In the genomic region with DNA sequence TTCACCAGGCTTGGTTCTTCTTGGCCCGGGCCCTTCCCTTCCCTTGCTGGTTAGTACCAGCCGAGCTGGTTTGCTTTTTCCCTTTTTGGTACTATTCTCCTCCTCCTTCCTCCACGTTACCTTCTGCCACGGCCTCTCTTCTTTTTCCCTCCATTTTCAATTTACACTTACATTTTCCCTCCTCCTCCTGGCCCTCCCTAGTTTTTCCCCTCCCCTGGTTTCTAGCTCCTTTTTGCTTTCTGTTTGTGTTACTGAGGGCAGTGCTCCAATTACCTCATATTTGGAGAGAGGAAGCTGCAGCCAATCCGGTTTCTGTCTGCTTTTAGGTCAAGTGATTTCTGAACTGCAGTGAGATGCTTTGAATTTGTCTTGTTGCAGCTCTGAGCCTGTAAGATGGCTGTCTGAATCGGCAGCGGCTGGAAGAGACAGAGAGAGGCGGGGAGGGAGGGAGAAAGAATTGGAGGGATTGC, we compare ENCODE assay signal across 8 cellular contexts.
DNase-seq lines count a peak whose midpoint lies in the region; ATAC-seq and TF ChIP-seq lines count a peak whose summit lies in the region.

No MANE protein-coding gene starts in this region.

- peak overlapping the region; percentile 69 for H3K4me3 ChIP-seq in MM.1S (ENCODE audit: low read length)

- peaks cover 65% of the 10 kb centered on the region for H3F3A ChIP-seq in MM.1S (ENCODE audit: insufficient read depth, low read length)

- no peaks in the 10 kb centered on the region for H3K9me2 ChIP-seq in MM.1S (replicated peaks; ENCODE audit: insufficient read depth, low read length)

- H3K36me3 ChIP-seq in MM.1S (replicated peaks; ENCODE audit: insufficient read depth, low read length) = no peaks in the 10 kb centered on the region

- H3K27me3 ChIP-seq in MM.1S (replicated peaks; ENCODE audit: insufficient read depth, low read length) = no peaks in the 10 kb centered on the region

- H3K4me1 Mint-ChIP-seq in activated B cell treated with CpG ODN at 0.5 μM for 24 hours (peaks cover 65% of the 10 kb centered on the region), natural killer cell (peaks cover 88 to 89% of the 10 kb centered on the region in 2 donors)

- CTCF ChIA-PET in activated B cell treated with CpG ODN at 0.5 μM for 24 hours (lab: Charles Lee) = interaction anchor here (1.0 to 5.6 kb wide), 6 partner anchors 10 to 169 kb away, joined by 3 to 40 read pairs (median 12); no protein-coding TSS in a partner anchor

- H3K4me3 Mint-ChIP-seq in activated B cell treated with CpG ODN at 0.5 μM for 24 hours = peak overlapping the region; percentile 82
- no peak overlapping the region for H3K4me3 Mint-ChIP-seq in natural killer cell

- POLR2A ChIA-PET in activated B cell treated with CpG ODN at 0.5 μM for 24 hours (lab: Charles Lee) = interaction anchor here (0.8 to 2.2 kb wide), 2 partner anchors 53 to 75 kb away, joined by 3 to 10 read pairs; no protein-coding TSS in a partner anchor

- H3K36me3 Mint-ChIP-seq in activated B cell treated with CpG ODN at 0.5 μM for 24 hours (ENCODE audit: low read depth) (peaks cover 4% of the 10 kb centered on the region), natural killer cell (no peaks in the 10 kb centered on the region)

- peak overlapping the region; percentile 85 for H3K4me2 ChIP-seq in MM.1S (ENCODE audit: low read depth, low read length)

- H3K9me3 Mint-ChIP-seq in activated B cell treated with CpG ODN at 0.5 μM for 24 hours (no peaks in the 10 kb centered on the region), natural killer cell (no peaks in the 10 kb centered on the region)

- H3K4me1 ChIP-seq in MM.1S (ENCODE audit: low read length) = peaks cover 76% of the 10 kb centered on the region

- H3K27me3 Mint-ChIP-seq in activated B cell treated with CpG ODN at 0.5 μM for 24 hours (no peaks in the 10 kb centered on the region), natural killer cell (ENCODE audit: low read depth in 2 of 2) (no peaks in the 10 kb centered on the region)

- H3K27ac Mint-ChIP-seq in activated B cell treated with CpG ODN at 0.5 μM for 24 hours = peak overlapping the region; percentile 84
- peak overlapping the region; percentile 87 to 90 for H3K27ac Mint-ChIP-seq in natural killer cell

- peak overlapping the region; percentile 48; the same call in 1 of the 2 replicates for H3K9ac ChIP-seq in MM.1S (ENCODE audit: low read length)

- H3K27ac ChIP-seq in MM.1S (ENCODE audit: low read length) = peak overlapping the region; percentile 90

- peaks cover 15% of the 10 kb centered on the region; the same call in 1 of the 2 replicates for H4K20me1 ChIP-seq in MM.1S (ENCODE audit: insufficient read depth, low read length)

- TF ChIP-seq CTCF in MM.1S (IDR thresholded peaks at IDR 0.05; ENCODE audit: low read length) = no peak
- no peak for TF ChIP-seq CTCF in activated B cell treated with CpG ODN at 0.5 μM for 24 hours (IDR thresholded peaks at IDR 0.05)
- no peak for TF ChIP-seq CTCF in natural killer cell (IDR thresholded peaks at IDR 0.05)

- no peak for ATAC-seq in activated B cell treated with CpG ODN at 0.5 μM for 24 hours (ENCODE audit: low read depth)
- ATAC-seq in natural killer cell = peak; percentile 40 to 62 (median 45)
- ATAC-seq in HG03135 (IDR thresholded peaks at IDR 0.05; ENCODE audit: unreplicated experiment) = no peak
- no peak for ATAC-seq in HG03469 (IDR thresholded peaks at IDR 0.05; ENCODE audit: unreplicated experiment)

- H2AFZ ChIP-seq in MM.1S (ENCODE audit: low read length) = peak overlapping the region; percentile 54

- intact Hi-C loops in activated B cell treated with CpG ODN at 0.5 μM for 24 hours (cut with micrococcal nuclease) = loop anchor here (2.0 to 10.0 kb wide), 3 partner anchors 53 to 393 kb away; partner anchors contain the start of gene MYCBP
- intact Hi-C loops in natural killer cell (cut with micrococcal nuclease) = no loop called here

- H3K9me3 ChIP-seq in MM.1S (replicated peaks; ENCODE audit: insufficient read depth, low read length) = no peaks in the 10 kb centered on the region

- DNase-seq in ELR (ENCODE audit: low read depth) (peak; percentile 79), MM.1S (peak; percentile 77), activated B cell treated with CpG ODN at 0.5 μM for 24 hours (no peak), fibroblast of peridontal ligament (ENCODE audit: extremely low read depth) (peak; percentile 95), natural killer cell (no peak), T-helper 9 cell (no peak)

- peaks cover 95% of the 10 kb centered on the region for H3K79me2 ChIP-seq in MM.1S (ENCODE audit: low read length)

Comparison
In these comparisons a context has a peak if more than half of its experiments do, and no peak if none do; other contexts are left out.
1. DNase-seq: peak in ELR (single experiment), MM.1S (single experiment) and fibroblast of peridontal ligament (single experiment); none in activated B cell treated with CpG ODN at 0.5 μM for 24 hours (single experiment), natural killer cell (single experiment) and T-helper 9 cell (single experiment).
2. ATAC-seq: peak in natural killer cell (3 of 3); none in activated B cell treated with CpG ODN at 0.5 μM for 24 hours (single experiment), HG03135 (single experiment) and HG03469 (single experiment).